In the genomic region with DNA sequence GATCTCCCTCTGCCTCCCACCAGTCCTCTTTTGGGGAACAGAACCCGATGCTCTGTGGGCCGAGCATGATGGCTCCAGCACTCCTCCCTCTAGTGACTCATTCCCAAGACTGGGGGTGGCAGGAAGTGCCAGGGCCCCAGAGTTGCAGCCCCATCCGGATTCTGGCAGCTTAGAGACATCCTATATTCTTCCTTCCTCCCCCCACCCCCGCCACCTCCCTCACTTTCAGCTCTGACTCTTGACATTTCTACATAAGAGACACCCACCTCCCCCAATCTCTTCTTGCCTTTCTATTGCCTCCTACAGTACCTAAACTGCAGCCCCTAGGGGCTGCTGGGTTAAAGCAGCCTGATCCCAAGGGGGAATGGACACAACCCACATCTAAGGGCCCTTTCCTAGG, we compare ENCODE assay signal across 8 cellular contexts. TPM values are rescaled to one million over a fixed set of nuclear protein-coding genes. Genes with fewer than 3 reads are reported as not detected.
DNase-seq lines count a peak whose midpoint lies in the region; ATAC-seq and TF ChIP-seq lines count a peak whose summit lies in the region.

No MANE protein-coding gene starts in this region.

- H3K4me3 ChIP-seq in GM12875 (ENCODE audit: low read depth, low read length) (peak overlapping the region; percentile 11), esophagus squamous epithelium (no peak overlapping the region)

- TF ChIP-seq CTCF in GM12875 (IDR thresholded peaks at IDR 0.05; ENCODE audit: borderline replicate concordance, insufficient read depth, low read depth, low read length) (no peak), esophagus squamous epithelium (IDR thresholded peaks at IDR 0.05) (no peak)

- H3K27me3 ChIP-seq in esophagus squamous epithelium = no peaks in the 10 kb centered on the region

- TF ChIP-seq POLR2A in esophagus squamous epithelium (IDR thresholded peaks at IDR 0.05) = no peak

- H3K9me3 ChIP-seq in esophagus squamous epithelium = no peaks in the 10 kb centered on the region

- DNase-seq in SKM-1 treated with dmso at 0.1 percent for 144 hours (lab: John Stamatoyannopoulos, UW; ENCODE audit: unreplicated experiment) (peak; percentile 83), caudate nucleus (lab: John Stamatoyannopoulos, UW) (peak in 46 of 61 donors; percentile 7 to 86 (median 49)), COR-L47 (lab: John Stamatoyannopoulos, UW) (no peak), esophagus squamous epithelium (lab: John Stamatoyannopoulos, UW) (no peak), inferior parietal cortex (ENCODE audit: extremely low spot score) (no peak)
- DNase-seq in stimulated activated CD4-positive, alpha-beta T cell treated with anti-CD3 and anti-CD28 coated beads, Interleukin-1b, Interleukin-23, amount 100 ng/mL, for 24 hours (ENCODE audit: low read depth in 4 of 4, low spot score in 1 of 4) = peak; percentile 11 to 56 (median 36)

- H3K27ac ChIP-seq in caudate nucleus (ENCODE audit: low read depth, low read length) (peak overlapping the region; percentile 1), esophagus squamous epithelium (no peak overlapping the region)

- ATAC-seq in HG03135 (IDR thresholded peaks at IDR 0.05; ENCODE audit: unreplicated experiment) = no peak

- H3K36me3 ChIP-seq in esophagus squamous epithelium = no peaks in the 10 kb centered on the region

- intact Hi-C loops in esophagus squamous epithelium (cut with DNase I) = no loop called here

- H3K4me1 ChIP-seq in esophagus squamous epithelium = peaks cover 0 to under 1% (median 0%) of the 10 kb centered on the region in 3 donors

- 6 to 15% methylated on average over 3 to 4 of the region's 4 CpGs for WGBS in esophagus squamous epithelium, 2 donors

RNA-seq across cellular contexts. Expression of gene MATR3, which starts 47.1 kb away (rescaled TPM):
- 100 to 1,000 TPM; 103 to 185 (median 147) TPM for total RNA-seq in esophagus squamous epithelium

RNA-seq across cellular contexts. Expression of gene SIL1, which starts 48.2 kb away (rescaled TPM):
- total RNA-seq in esophagus squamous epithelium = 10 to 100 TPM; 18.0 to 34.6 (median 18.3) TPM

Comparison
In these comparisons a context has a peak if more than half of its experiments do, and no peak if none do; other contexts are left out.
1. DNase-seq: peak in SKM-1 treated with dmso at 0.1 percent for 144 hours (single experiment), caudate nucleus (46 of 61) and stimulated activated CD4-positive, alpha-beta T cell treated with anti-CD3 and anti-CD28 coated beads, Interleukin-1b, Interleukin-23, amount 100 ng/mL, for 24 hours (4 of 4); none in COR-L47 (single experiment), esophagus squamous epithelium (single experiment) and inferior parietal cortex (single experiment).